ENCODE assay signal across 10 cellular contexts in genomic region chr11:78961938-78962701, GRCh38.
DNase-seq lines count a peak whose midpoint lies in the region; ATAC-seq and TF ChIP-seq lines count a peak whose summit lies in the region.
"Had no signal": no experiment of that assay in that cellular context is flagged by ENCODE, and none has a peak within 500 bp of the region (broad histone marks: within the 10 kb centered on the region; RNA-seq: fewer than 3 reads in every experiment).

No MANE protein-coding gene starts in this region.

- no peak for TF ChIP-seq CTCF in brain microvascular endothelial cell (IDR thresholded peaks at IDR 0.05; ENCODE audit: low read depth, low read length, missing control alignments)

- H3K4me2 ChIP-seq in mesenchymal stem cell (ENCODE audit: low read length, poor library complexity, severe bottlenecking), result peak overlapping the region; percentile 74

- H3K79me1 ChIP-seq in mesenchymal stem cell (replicated peaks; ENCODE audit: low read length, poor library complexity, severe bottlenecking), result no peaks in the 10 kb centered on the region

- H3K9me3 ChIP-seq in mesenchymal stem cell (ENCODE audit: control insufficient read depth, low read length), result no peaks in the 10 kb centered on the region

- H3K4me1 Mint-ChIP-seq in activated T-helper 17 cell treated with anti-CD3 and anti-CD28 coated beads, Interleukin-2, amount 50 U/mL, for 72 hours, result no peaks in the 10 kb centered on the region
- H3K4me1 Mint-ChIP-seq: activated CD4-positive, alpha-beta T cell treated with anti-CD3 and anti-CD28 coated beads, Interleukin-2, amount 10 ng/mL, durations not matched to agents 7 days and 5 days had no signal

- H2BK5ac ChIP-seq in mesenchymal stem cell (ENCODE audit: low read depth, low read length, poor library complexity, severe bottlenecking), result no peak overlapping the region

- peak overlapping the region; percentile 20 for H2BK120ac ChIP-seq in mesenchymal stem cell (ENCODE audit: low read depth, low read length)

- 24% methylated on average over 34 of the region's 36 CpGs for WGBS in mesenchymal stem cell

- in situ Hi-C loops in brain microvascular endothelial cell (cut with HindIII; ENCODE audit: low pct_ligation_motif_present, low sequenced_read_pairs), result no loop called here

- no peak overlapping the region for H3K23ac ChIP-seq in mesenchymal stem cell (ENCODE audit: low read length in 2 of 2)

- H2AK5ac ChIP-seq in mesenchymal stem cell (ENCODE audit: low read length, severe bottlenecking), result no peak overlapping the region

- H3K4ac ChIP-seq in mesenchymal stem cell (ENCODE audit: low read depth in 1 of 2, low read length in 2 of 2), result no peak overlapping the region

- H4K8ac ChIP-seq in mesenchymal stem cell (ENCODE audit: low read length), result peak overlapping the region; percentile 39

- H4K91ac ChIP-seq in mesenchymal stem cell (ENCODE audit: low read length), result peak overlapping the region; percentile 79

- no peak for ATAC-seq in activated T-helper 17 cell treated with anti-CD3 and anti-CD28 coated beads, Interleukin-2, amount 50 U/mL, for 72 hours (replicated peaks)
- ATAC-seq in GM21381 (IDR thresholded peaks at IDR 0.05; ENCODE audit: unreplicated experiment), result no peak
- ATAC-seq in GM21423 (IDR thresholded peaks at IDR 0.05; ENCODE audit: unreplicated experiment), result no peak
- no peak for ATAC-seq in GM21529 (IDR thresholded peaks at IDR 0.05; ENCODE audit: unreplicated experiment)

- no peaks in the 10 kb centered on the region for H3K27me3 ChIP-seq in brain microvascular endothelial cell (replicated peaks)
- H3K27me3 ChIP-seq in mesenchymal stem cell (ENCODE audit: control insufficient read depth in 1 of 2, insufficient read depth in 1 of 2, low read length in 2 of 2), result peaks cover 0 to 5% of the 10 kb centered on the region in 2 experiments

- H3K4me1 ChIP-seq in mesenchymal stem cell (ENCODE audit: control insufficient read depth, insufficient read depth, low read depth, low read length), result peaks cover 11% of the 10 kb centered on the region

- DNase-seq in C1 segment of cervical spinal cord (lab: John Stamatoyannopoulos, UW) (peak in 9 of 14 donors; percentile 4 to 57 (median 19)), NCI-H1436 (lab: John Stamatoyannopoulos, UW) (peak; percentile 89), brain microvascular endothelial cell (peak; percentile 18), mesenchymal stem cell (peak; percentile 37)
- DNase-seq: activated CD4-positive, alpha-beta T cell treated with anti-CD3 and anti-CD28 coated beads, Interleukin-2, amount 10 ng/mL, durations not matched to agents 7 days and 5 days had no signal

- H3K4me3 ChIP-seq in brain microvascular endothelial cell (ENCODE audit: low read depth, low read length) (peak overlapping the region; percentile 46), mesenchymal stem cell (ENCODE audit: insufficient read depth in 1 of 2, low read depth in 1 of 2, low read length in 2 of 2) (peak overlapping the region; percentile 39 to 54)

- no peak overlapping the region for H3K27ac Mint-ChIP-seq in activated T-helper 17 cell treated with anti-CD3 and anti-CD28 coated beads, Interleukin-2, amount 50 U/mL, for 72 hours
- H3K27ac Mint-ChIP-seq: activated CD4-positive, alpha-beta T cell treated with anti-CD3 and anti-CD28 coated beads, Interleukin-2, amount 10 ng/mL, durations not matched to agents 7 days and 5 days had no signal

- H3K9me3 Mint-ChIP-seq in activated T-helper 17 cell treated with anti-CD3 and anti-CD28 coated beads, Interleukin-2, amount 50 U/mL, for 72 hours, result no peaks in the 10 kb centered on the region
- H3K9me3 Mint-ChIP-seq: activated CD4-positive, alpha-beta T cell treated with anti-CD3 and anti-CD28 coated beads, Interleukin-2, amount 10 ng/mL, durations not matched to agents 7 days and 5 days had no signal

- H2AFZ ChIP-seq in mesenchymal stem cell (ENCODE audit: low read depth, low read length), result no peak overlapping the region

- H2BK12ac ChIP-seq in mesenchymal stem cell (ENCODE audit: low read length in 2 of 2), result no peak overlapping the region

- H3K27me3 Mint-ChIP-seq in activated T-helper 17 cell treated with anti-CD3 and anti-CD28 coated beads, Interleukin-2, amount 50 U/mL, for 72 hours, result peaks cover 27% of the 10 kb centered on the region

- H3K27ac ChIP-seq in brain microvascular endothelial cell (no peak overlapping the region), mesenchymal stem cell (ENCODE audit: low read length, poor library complexity, severe bottlenecking) (no peak overlapping the region)
- H3K27ac ChIP-seq: HL-60 had no signal

- no peak overlapping the region for H3K14ac ChIP-seq in mesenchymal stem cell (ENCODE audit: low read length in 2 of 2)

- no peaks in the 10 kb centered on the region for H3K36me3 Mint-ChIP-seq in activated T-helper 17 cell treated with anti-CD3 and anti-CD28 coated beads, Interleukin-2, amount 50 U/mL, for 72 hours (ENCODE audit: low read depth)

- H3K9ac ChIP-seq in mesenchymal stem cell (ENCODE audit: low read length), result peak overlapping the region; percentile 58

- H2BK15ac ChIP-seq in mesenchymal stem cell (ENCODE audit: low read depth, poor library complexity, severe bottlenecking), result no peak overlapping the region

- H3K36me3 ChIP-seq in brain microvascular endothelial cell (replicated peaks), result no peaks in the 10 kb centered on the region
- no peaks in the 10 kb centered on the region for H3K36me3 ChIP-seq in mesenchymal stem cell (ENCODE audit: control insufficient read depth in 1 of 2, insufficient read depth in 2 of 2, low read depth in 1 of 2, low read length in 2 of 2)

- H3K4me3 Mint-ChIP-seq in activated T-helper 17 cell treated with anti-CD3 and anti-CD28 coated beads, Interleukin-2, amount 50 U/mL, for 72 hours, result no peak overlapping the region
- H3K4me3 Mint-ChIP-seq: activated CD4-positive, alpha-beta T cell treated with anti-CD3 and anti-CD28 coated beads, Interleukin-2, amount 10 ng/mL, durations not matched to agents 7 days and 5 days had no signal

- H3K18ac ChIP-seq in mesenchymal stem cell (ENCODE audit: low read depth in 1 of 2, low read length in 2 of 2), result no peak overlapping the region

Comparison
In these comparisons a context has a peak if more than half of its experiments do, and no peak if none do; other contexts are left out.
1. DNase-seq: peak in every context shown above with its lines; median percentile 89 in NCI-H1436; 37 in mesenchymal stem cell; 19 in C1 segment of cervical spinal cord; 18 in brain microvascular endothelial cell.